ENCODE assay signal across 2 cellular contexts in genomic region chr12:48352157-48352775, GRCh38.
TF ChIP-seq lines count a peak whose summit lies in the region.

No MANE protein-coding gene starts in this region.

TF ChIP-seq in K562, 482 proteins besides CTCF, POLR2A, EP300 and RAD21 (continues in another document):
- TF ChIP-seq ZKSCAN1 (IDR thresholded peaks at IDR 0.05; ENCODE audit: low read depth, low read length) (0 out of 2 replicates have a peak, but pooled peaks have one; percentile 55), DPF2 (IDR thresholded peaks at IDR 0.05) (peak; percentile 75), YY1 (IDR thresholded peaks at IDR 0.05; ENCODE audit: borderline replicate concordance in 1 of 3, control insufficient read depth in 1 of 3, extremely low read depth in 1 of 3, insufficient read depth in 3 of 3, insufficient read length in 1 of 3, insufficient replicate concordance in 2 of 3, low read depth in 1 of 3, low read length in 2 of 3) (peak in 1 of 3 experiments; percentile 50), MXI1 (IDR thresholded peaks at IDR 0.05; ENCODE audit: low read depth, low read length) (no peak), HIVEP1 (CRISPR knock-in tag; IDR thresholded peaks at IDR 0.05) (0 out of 2 replicates have a peak, but pooled peaks have one; percentile 13), HEY1 (CRISPR knock-in tag; IDR thresholded peaks at IDR 0.05; ENCODE audit: borderline replicate concordance) (no peak), ATF1 (CRISPR knock-in tag; IDR thresholded peaks at IDR 0.05) (no peak), ATF1 (tag; IDR thresholded peaks at IDR 0.05) (peak; percentile 25; the same call in 1 of the 2 replicates), ZC3H8 (IDR thresholded peaks at IDR 0.05) (no peak), E2F3 (CRISPR knock-in tag; IDR thresholded peaks at IDR 0.05) (no peak), TEAD4 (IDR thresholded peaks at IDR 0.05; ENCODE audit: low read length) (peak; percentile 79), TEAD4 (CRISPR knock-in tag; IDR thresholded peaks at IDR 0.05; ENCODE audit: borderline replicate concordance) (no peak), SMARCC2 (IDR thresholded peaks at IDR 0.05; ENCODE audit: low read depth) (peak; percentile 30; the same call in 1 of the 2 replicates), CHCHD3 (CRISPR knock-in tag; IDR thresholded peaks at IDR 0.05) (no peak), THRAP3 (IDR thresholded peaks at IDR 0.05; ENCODE audit: borderline replicate concordance) (no peak), RFX7 (CRISPR knock-in tag; IDR thresholded peaks at IDR 0.05) (no peak), ZNF165 (CRISPR knock-in tag; IDR thresholded peaks at IDR 0.05; ENCODE audit: borderline replicate concordance) (no peak), ZBTB17 (CRISPR knock-in tag; IDR thresholded peaks at IDR 0.05) (no peak), YBX1 (IDR thresholded peaks at IDR 0.05) (no peak), SMAD1 (IDR thresholded peaks at IDR 0.05; ENCODE audit: low read depth, low read length, partially characterized antibody) (no peak), MAZ (CRISPR knock-in tag; conservative IDR thresholded peaks at IDR 0.05 in 1 of 2, IDR thresholded peaks at IDR 0.05 in 1 of 2) (0 out of 4 replicates have a peak, but pooled peaks of 1 of the 2 experiments have one; percentile 41), TAL1 (IDR thresholded peaks at IDR 0.05) (peak; percentile 61), RB1 (IDR thresholded peaks at IDR 0.05; ENCODE audit: low read depth) (0 out of 2 replicates have a peak, but pooled peaks have one; percentile 28), ZBTB8A (IDR thresholded peaks at IDR 0.05; ENCODE audit: partially characterized antibody) (no peak), SOX6 (IDR thresholded peaks at IDR 0.05) (peak; percentile 27; the same call in 1 of the 2 replicates), ZNF431 (CRISPR knock-in tag; IDR thresholded peaks at IDR 0.05) (no peak), ZBTB11 (CRISPR knock-in tag; IDR thresholded peaks at IDR 0.05) (peak in 1 of 3 experiments; percentile 37; a peak in 1 of 6 replicates), TBP (optimal IDR thresholded peaks at IDR 0.05; ENCODE audit: low read depth, low read length) (no peak), GMEB1 (CRISPR knock-in tag; IDR thresholded peaks at IDR 0.05) (no peak), ZNF436 (CRISPR knock-in tag; IDR thresholded peaks at IDR 0.05) (no peak), ARID1B (IDR thresholded peaks at IDR 0.05) (peak; percentile 85), E2F6 (IDR thresholded peaks at IDR 0.05; ENCODE audit: borderline replicate concordance in 1 of 2, extremely low read depth in 1 of 2, insufficient read depth in 1 of 2, insufficient read length in 1 of 2, low read depth in 1 of 2, low read length in 1 of 2, poor library complexity in 1 of 2, severe bottlenecking in 1 of 2) (peak in 1 of 2 experiments; percentile 38), LARP7 (IDR thresholded peaks at IDR 0.05) (no peak), NELFE (IDR thresholded peaks at IDR 0.05; ENCODE audit: insufficient read depth, insufficient read length) (no peak), ZNF274 (IDR thresholded peaks at IDR 0.05; ENCODE audit: borderline replicate concordance, low read depth, low read length) (no peak)

TF ChIP-seq in neural cell, 6 proteins besides CTCF, POLR2A, EP300 and RAD21:
- TF ChIP-seq MXI1 (conservative IDR thresholded peaks at IDR 0.05; ENCODE audit: poor library complexity, severe bottlenecking), result no peak
- no peak for TF ChIP-seq POLR2AphosphoS5 (IDR thresholded peaks at IDR 0.05)
- TF ChIP-seq EZH2 (IDR thresholded peaks at IDR 0.05; ENCODE audit: borderline replicate concordance, insufficient read depth, low read length, poor library complexity, severe bottlenecking), result no peak
- TF ChIP-seq TAF1 (IDR thresholded peaks at IDR 0.05; ENCODE audit: low read depth), result no peak
- TF ChIP-seq REST (IDR thresholded peaks at IDR 0.05; ENCODE audit: borderline replicate concordance), result no peak
- TF ChIP-seq SMC3 (conservative IDR thresholded peaks at IDR 0.05; ENCODE audit: poor library complexity), result no peak
